ENCODE assay signal across 18 cellular contexts in genomic region chr4:25449270-25449669, GRCh38.
DNase-seq lines count a peak whose midpoint lies in the region; TF ChIP-seq lines count a peak whose summit lies in the region.
"Had no signal": no experiment of that assay in that cellular context is flagged by ENCODE, and none has a peak within 500 bp of the region (broad histone marks: within the 10 kb centered on the region; RNA-seq: fewer than 3 reads in every experiment).

No MANE protein-coding gene starts in this region.

- H3K27me3 ChIP-seq in GM23248 (replicated peaks; ENCODE audit: insufficient read depth) (no peaks in the 10 kb centered on the region), SJSA1 (replicated peaks) (no peaks in the 10 kb centered on the region), hepatocyte (no peaks in the 10 kb centered on the region), smooth muscle cell (ENCODE audit: low read depth) (no peaks in the 10 kb centered on the region), sigmoid colon (no peaks in the 10 kb centered on the region)
- H3K27me3 ChIP-seq: spleen, tibial artery had no signal

- WGBS in GM23248 (ENCODE audit: low coverage in 1 of 2, low lambda C conversion rate in 2 of 2, missing lambda C conversion rate in 2 of 2), 2 experiments, result 24 to 28% methylated on average over 5 of the region's 5 CpGs
- WGBS in hepatocyte (ENCODE audit: low lambda C conversion rate, missing lambda C conversion rate), result 78% methylated on average over 5 of the region's 5 CpGs
- 10% methylated on average over 5 of the region's 5 CpGs for WGBS in smooth muscle cell (ENCODE audit: low lambda C conversion rate)
- WGBS in sigmoid colon, 2 donors, result 78 to 88% methylated on average over 5 of the region's 5 CpGs

- TF ChIP-seq POLR2A in sigmoid colon (IDR thresholded peaks at IDR 0.05), result no peak

- H3K36me3 ChIP-seq in GM23248 (ENCODE audit: low read depth), result no peaks in the 10 kb centered on the region
- no peaks in the 10 kb centered on the region for H3K36me3 ChIP-seq in SJSA1
- H3K36me3 ChIP-seq in hepatocyte (replicated peaks; ENCODE audit: insufficient read depth, low read depth), result no peaks in the 10 kb centered on the region
- no peaks in the 10 kb centered on the region for H3K36me3 ChIP-seq in smooth muscle cell (ENCODE audit: low read depth)
- no peaks in the 10 kb centered on the region for H3K36me3 ChIP-seq in sigmoid colon
- H3K36me3 ChIP-seq: spleen had no signal

- H4K20me1 ChIP-seq in GM23248 (ENCODE audit: insufficient read depth) (no peaks in the 10 kb centered on the region; the same call in 1 of the 2 replicates), hepatocyte (ENCODE audit: insufficient read depth, poor library complexity, severe bottlenecking) (no peaks in the 10 kb centered on the region), smooth muscle cell (ENCODE audit: low read depth) (no peaks in the 10 kb centered on the region)

- no peak for TF ChIP-seq EP300 in sigmoid colon (IDR thresholded peaks at IDR 0.05)

- H2AFZ ChIP-seq in GM23248 (0 out of 2 replicates have a peak overlapping the region, but pooled peaks have one; percentile 40), hepatocyte (no peak overlapping the region), smooth muscle cell (ENCODE audit: low read depth) (no peak overlapping the region)

- TF ChIP-seq CTCF in hepatocyte (IDR thresholded peaks at IDR 0.05; ENCODE audit: poor library complexity) (no peak), smooth muscle cell (IDR thresholded peaks at IDR 0.05; ENCODE audit: borderline replicate concordance, insufficient read depth, poor library complexity, severe bottlenecking) (no peak), sigmoid colon (IDR thresholded peaks at IDR 0.05) (no peak)

- H3K4me2 ChIP-seq in GM23248 (ENCODE audit: unreplicated experiment), result peak overlapping the region; percentile 23
- no peak overlapping the region for H3K4me2 ChIP-seq in hepatocyte
- H3K4me2 ChIP-seq in smooth muscle cell, result peak overlapping the region; percentile 80

- H3K27ac ChIP-seq in GM23248 (peak overlapping the region; percentile 53), SJSA1 (peak overlapping the region; percentile 62), hepatocyte (peak overlapping the region; percentile 22), smooth muscle cell (ENCODE audit: low read depth) (peak overlapping the region; percentile 99), sigmoid colon (no peak overlapping the region)
- H3K27ac ChIP-seq: spleen, tibial artery had no signal

- peaks cover 13% of the 10 kb centered on the region for H3K4me1 ChIP-seq in GM23248 (ENCODE audit: insufficient read depth)
- H3K4me1 ChIP-seq in SJSA1 (replicated peaks), result peaks cover 17% of the 10 kb centered on the region
- H3K4me1 ChIP-seq in hepatocyte (ENCODE audit: insufficient read depth), result peaks cover 3% of the 10 kb centered on the region
- H3K4me1 ChIP-seq in smooth muscle cell (ENCODE audit: low read depth), result peaks cover 5% of the 10 kb centered on the region
- H3K4me1 ChIP-seq in sigmoid colon, result no peaks in the 10 kb centered on the region
- H3K4me1 ChIP-seq: spleen, tibial artery had no signal

- H3K9ac ChIP-seq in GM23248, result peak overlapping the region; percentile 53
- peak overlapping the region; percentile 89 for H3K9ac ChIP-seq in smooth muscle cell (ENCODE audit: low read depth)

- H3F3A ChIP-seq in GM23248 (ENCODE audit: insufficient read depth) (no peaks in the 10 kb centered on the region), smooth muscle cell (ENCODE audit: low read depth) (peaks cover 9% of the 10 kb centered on the region)

- intact Hi-C loops in sigmoid colon (cut with DNase I), result no loop called here

- H3K9me2 ChIP-seq in GM23248 (ENCODE audit: insufficient read depth) (no peaks in the 10 kb centered on the region), hepatocyte (replicated peaks; ENCODE audit: insufficient read depth) (no peaks in the 10 kb centered on the region)

- H3K4me3 ChIP-seq in GM23248 (no peak overlapping the region), SJSA1 (no peak overlapping the region), hepatocyte (no peak overlapping the region), smooth muscle cell (no peak overlapping the region), sigmoid colon (no peak overlapping the region)
- H3K4me3 ChIP-seq: lung, spleen, tibial artery had no signal

- DNase-seq in GM23248 (peak; percentile 61), SJSA1 (ENCODE audit: low read depth in 1 of 2, low spot score in 2 of 2) (peak; percentile 29 to 50), hepatocyte (ENCODE audit: low spot score) (no peak), smooth muscle cell (lab: John Stamatoyannopoulos, UW; ENCODE audit: unreplicated experiment) (no peak), DMS79 (lab: John Stamatoyannopoulos, UW) (no peak), activated T-cell treated with anti-CD3 and anti-CD28 coated beads for 4 hours (no peak), sigmoid colon (no peak)
- no peak for DNase-seq in activated CD8-positive, alpha-beta memory T cell treated with anti-CD3 and anti-CD28 coated beads, Interleukin-2, amount 50 U/mL, for 4 hours
- DNase-seq: activated gamma-delta T cell; CD4-positive, alpha-beta memory T cell; DMS153; hypothalamus; NCI-H510A; NK-92 treated with Interleukin-12 subunit alpha and Interleukin-12 subunit beta, amount 100 ng/mL, for 24 hours; spleen; stimulated activated CD4-positive, alpha-beta T cell treated with anti-CD3 and anti-CD28 coated beads, Interleukin-4, amount 100 ng/mL, for 1 hour had no signal

- no peaks in the 10 kb centered on the region for H3K79me2 ChIP-seq in GM23248 (ENCODE audit: insufficient read depth)
- H3K79me2 ChIP-seq in hepatocyte, result no peaks in the 10 kb centered on the region
- H3K79me2 ChIP-seq in smooth muscle cell (ENCODE audit: low read depth), result no peaks in the 10 kb centered on the region

- H3K9me3 ChIP-seq in GM23248 (ENCODE audit: low read depth), result no peaks in the 10 kb centered on the region
- no peaks in the 10 kb centered on the region for H3K9me3 ChIP-seq in SJSA1 (replicated peaks)
- no peaks in the 10 kb centered on the region for H3K9me3 ChIP-seq in hepatocyte (ENCODE audit: low read depth)
- H3K9me3 ChIP-seq in smooth muscle cell (replicated peaks; ENCODE audit: low read depth), result no peaks in the 10 kb centered on the region
- H3K9me3 ChIP-seq in sigmoid colon, result no peaks in the 10 kb centered on the region
- H3K9me3 ChIP-seq: spleen, tibial artery had no signal

- in situ Hi-C loops in GM23248 (cut with MboI), result loop anchor here (10.0 to 25.0 kb wide), 2 partner anchors 316 to 963 kb away; no protein-coding TSS in a partner anchor

Comparison
In these comparisons a context has a peak if more than half of its experiments do, and no peak if none do; other contexts are left out.
1. DNase-seq: peak in GM23248 (single experiment) and SJSA1 (2 of 2); none in hepatocyte (single experiment), smooth muscle cell (single experiment), activated CD8-positive, alpha-beta memory T cell treated with anti-CD3 and anti-CD28 coated beads, Interleukin-2, amount 50 U/mL, for 4 hours (single experiment), DMS79 (single experiment), activated T-cell treated with anti-CD3 and anti-CD28 coated beads for 4 hours (single experiment) and sigmoid colon (single experiment).
2. H3K27ac ChIP-seq: peak in GM23248 (single experiment), SJSA1 (single experiment), hepatocyte (single experiment) and smooth muscle cell (single experiment); none in sigmoid colon (0 of 4).